ENCODE assay signal across 11 cellular contexts in the genomic region with DNA sequence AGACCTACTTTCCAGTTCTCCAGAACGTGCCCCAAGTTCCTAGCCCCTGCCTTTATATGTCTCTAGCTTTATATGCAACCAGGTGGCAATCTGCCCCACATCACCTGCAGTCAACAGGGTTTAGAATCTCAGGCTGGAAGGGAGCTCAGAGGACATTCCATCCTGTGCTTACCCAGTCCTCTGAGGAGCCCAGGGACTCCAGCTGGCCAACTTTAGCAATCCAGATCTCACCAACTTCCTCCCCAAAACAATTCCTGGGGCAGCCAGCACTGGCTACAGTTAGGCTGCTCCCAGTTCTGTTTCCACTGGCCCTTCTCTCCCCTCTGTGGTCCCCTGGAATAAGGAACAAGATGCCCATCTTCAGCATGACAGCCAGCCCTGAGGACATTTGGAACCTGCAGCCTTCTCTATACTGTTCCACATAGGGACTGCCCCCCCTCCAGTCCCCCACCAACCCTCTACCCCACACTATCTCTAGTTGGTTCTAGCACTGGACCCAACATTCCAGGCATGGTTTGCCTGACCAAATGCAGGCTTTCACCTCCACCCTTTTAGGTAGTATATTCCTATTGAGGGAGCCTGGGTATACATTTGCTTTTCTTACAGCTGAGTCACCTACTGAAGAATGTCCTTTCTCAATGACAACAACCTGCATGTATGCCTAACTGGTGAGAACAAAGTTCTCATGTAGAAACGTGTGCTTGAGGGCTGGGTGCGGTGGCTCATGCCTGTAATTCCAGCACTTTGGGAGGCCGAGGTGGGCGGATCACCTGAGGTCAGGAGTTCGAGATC. TPM values are rescaled to one million over a fixed set of nuclear protein-coding genes. Genes with fewer than 3 reads are reported as not detected.
DNase-seq lines count a peak whose midpoint lies in the region; ATAC-seq lines count a peak whose summit lies in the region.
"Had no signal": no experiment of that assay in that cellular context is flagged by ENCODE, and none has a peak within 500 bp of the region (broad histone marks: within the 10 kb centered on the region; RNA-seq: fewer than 3 reads in every experiment).

No MANE protein-coding gene starts in this region.

- peaks cover 88% of the 10 kb centered on the region for H3K4me1 ChIP-seq in CD4-positive, alpha-beta memory T cell (ENCODE audit: insufficient read depth, low read length)

- H3K27me3 Mint-ChIP-seq in CD4-positive, alpha-beta memory T cell: no peaks in the 10 kb centered on the region
- H3K27me3 Mint-ChIP-seq in natural killer cell treated with Interleukin-12 subunit alpha and Interleukin-12 subunit beta and Interleukin-15 and Interleukin-18, amount 100 ng/mL, for 72 hours: no peaks in the 10 kb centered on the region

- POLR2A ChIA-PET in CD4-positive, alpha-beta memory T cell (lab: Charles Lee; ENCODE audit: partially characterized antibody): interaction anchor here (1.2 to 4.9 kb wide), 4 partner anchors 9 to 86 kb away, joined by 3 to 35 read pairs (median 4); partner anchors contain the start of gene TNIP1

- peak overlapping the region in 1 of 8 donors; percentile 50 for H3K4me3 Mint-ChIP-seq in CD4-positive, alpha-beta memory T cell
- H3K4me3 Mint-ChIP-seq in natural killer cell treated with Interleukin-12 subunit alpha and Interleukin-12 subunit beta and Interleukin-15 and Interleukin-18, amount 100 ng/mL, for 72 hours: no peak overlapping the region

- ATAC-seq in natural killer cell treated with Interleukin-12 subunit alpha and Interleukin-12 subunit beta and Interleukin-15 and Interleukin-18, amount 100 ng/mL, for 72 hours: no peak
- ATAC-seq in GM19351 (IDR thresholded peaks at IDR 0.05; ENCODE audit: unreplicated experiment): no peak
- ATAC-seq in GM18511 (IDR thresholded peaks at IDR 0.05; ENCODE audit: unreplicated experiment): no peak
- ATAC-seq: K562, right lobe of liver had no signal

- peaks cover 66 to 88% (median 75%) of the 10 kb centered on the region in 4 donors for H3K4me1 Mint-ChIP-seq in CD4-positive, alpha-beta memory T cell
- peaks cover 61 to 69% of the 10 kb centered on the region in 2 donors for H3K4me1 Mint-ChIP-seq in natural killer cell treated with Interleukin-12 subunit alpha and Interleukin-12 subunit beta and Interleukin-15 and Interleukin-18, amount 100 ng/mL, for 72 hours (ENCODE audit: low read depth in 2 of 2)

- H3K4me3 ChIP-seq in CD4-positive, alpha-beta memory T cell (ENCODE audit: low read length in 2 of 2): no peak overlapping the region
- H3K4me3 ChIP-seq: K562, right lobe of liver had no signal

- DNase-seq in CD4-positive, alpha-beta memory T cell: no peak
- DNase-seq in LHCN-M2 (ENCODE audit: low read depth): peak; percentile 56
- peak; percentile 59 for DNase-seq in dermis blood vessel endothelial cell
- DNase-seq in natural killer cell treated with Interleukin-12 subunit alpha and Interleukin-12 subunit beta and Interleukin-15 and Interleukin-18, amount 100 ng/mL, for 72 hours (ENCODE audit: low spot score): no peak
- DNase-seq in activated gamma-delta T cell treated with Interleukin-2 at 50 U/mL for 16 hours: no peak
- no peak for DNase-seq in HuH-7 (ENCODE audit: low spot score)
- DNase-seq: NK-92 treated with Interleukin-12 subunit alpha and Interleukin-12 subunit beta, amount 100 ng/mL, for 24 hours; right lobe of liver had no signal

- no peaks in the 10 kb centered on the region for H3K27me3 ChIP-seq in CD4-positive, alpha-beta memory T cell (ENCODE audit: insufficient read depth, low read length)
- H3K27me3 ChIP-seq: right lobe of liver had no signal

- H3K9me3 Mint-ChIP-seq in CD4-positive, alpha-beta memory T cell: peaks cover 0 to 1% (median 0%) of the 10 kb centered on the region in 8 donors
- no peaks in the 10 kb centered on the region for H3K9me3 Mint-ChIP-seq in natural killer cell treated with Interleukin-12 subunit alpha and Interleukin-12 subunit beta and Interleukin-15 and Interleukin-18, amount 100 ng/mL, for 72 hours

- peak overlapping the region; percentile 3 to 83 (median 65) for H3K27ac Mint-ChIP-seq in CD4-positive, alpha-beta memory T cell
- peak overlapping the region; percentile 33 to 60 for H3K27ac Mint-ChIP-seq in natural killer cell treated with Interleukin-12 subunit alpha and Interleukin-12 subunit beta and Interleukin-15 and Interleukin-18, amount 100 ng/mL, for 72 hours

- intact Hi-C loops in CD4-positive, alpha-beta memory T cell (cut with micrococcal nuclease): no loop called here

- CTCF ChIA-PET in CD4-positive, alpha-beta memory T cell (lab: Charles Lee; ENCODE audit: partially characterized antibody): interaction anchor here (0.7 to 5.6 kb wide), 5 partner anchors 21 to 93 kb away, joined by 3 to 54 read pairs (median 4); no protein-coding TSS in a partner anchor

- H3K36me3 Mint-ChIP-seq in CD4-positive, alpha-beta memory T cell: peaks cover 29 to 73% of the 10 kb centered on the region in 2 donors
- peaks cover 10% of the 10 kb centered on the region for H3K36me3 Mint-ChIP-seq in natural killer cell treated with Interleukin-12 subunit alpha and Interleukin-12 subunit beta and Interleukin-15 and Interleukin-18, amount 100 ng/mL, for 72 hours

- H3K27ac ChIP-seq in CD4-positive, alpha-beta memory T cell (ENCODE audit: low read depth, low read length): no peak overlapping the region
- H3K27ac ChIP-seq: right lobe of liver had no signal

- H3K9me3 ChIP-seq in CD4-positive, alpha-beta memory T cell (ENCODE audit: control insufficient read depth in 1 of 2, low read length in 2 of 2): no peaks in the 10 kb centered on the region
- H3K9me3 ChIP-seq: right lobe of liver had no signal

- H3K36me3 ChIP-seq in CD4-positive, alpha-beta memory T cell (ENCODE audit: insufficient read depth, low read length): peaks cover 25% of the 10 kb centered on the region
- H3K36me3 ChIP-seq: right lobe of liver had no signal

RNA-seq across cellular contexts. Expression of gene TNIP1, which starts 8.4 kb away (rescaled TPM):
- total RNA-seq in CD4-positive, alpha-beta memory T cell: 100 to 1,000 TPM; 227 to 233 TPM
- 10 to 100 TPM; 31.5 to 70.2 TPM for polyA plus RNA-seq in CD4-positive, alpha-beta memory T cell
- total RNA-seq in LHCN-M2 (2014; rRNA removed): 151 and 186 TPM in 2 replicates
- polyA plus RNA-seq in LHCN-M2 (2012): 248 TPM
- 104 and 148 TPM in 2 replicates for total RNA-seq in dermis blood vessel endothelial cell
- total RNA-seq in natural killer cell treated with Interleukin-12 subunit alpha and Interleukin-12 subunit beta and Interleukin-15 and Interleukin-18, amount 100 ng/mL, for 72 hours: 100 to 1,000 TPM; 154 to 260 TPM

RNA-seq across cellular contexts. Expression of gene GPX3, which starts 52.0 kb away (rescaled TPM):
- not detected for total RNA-seq in CD4-positive, alpha-beta memory T cell
- 1 to 10 TPM in 1 of 2 donors, not detected in 1; 1.5 TPM for polyA plus RNA-seq in CD4-positive, alpha-beta memory T cell
- total RNA-seq in LHCN-M2 (2014; rRNA removed) (1.0 and 7.3 TPM in 2 replicates), dermis blood vessel endothelial cell (16.8 and 22.8 TPM in 2 replicates)
- polyA plus RNA-seq in LHCN-M2 (2012): 11.1 TPM
- not detected for total RNA-seq in natural killer cell treated with Interleukin-12 subunit alpha and Interleukin-12 subunit beta and Interleukin-15 and Interleukin-18, amount 100 ng/mL, for 72 hours

Comparison
In these comparisons a context has a peak if more than half of its experiments do, and no peak if none do; other contexts are left out.
1. DNase-seq: peak in LHCN-M2 (single experiment) and dermis blood vessel endothelial cell (single experiment); none in CD4-positive, alpha-beta memory T cell (0 of 5), natural killer cell treated with Interleukin-12 subunit alpha and Interleukin-12 subunit beta and Interleukin-15 and Interleukin-18, amount 100 ng/mL, for 72 hours (single experiment), activated gamma-delta T cell treated with Interleukin-2 at 50 U/mL for 16 hours (single experiment) and HuH-7 (single experiment).